8 cellular contexts compared by ENCODE assay signal in the genomic region with DNA sequence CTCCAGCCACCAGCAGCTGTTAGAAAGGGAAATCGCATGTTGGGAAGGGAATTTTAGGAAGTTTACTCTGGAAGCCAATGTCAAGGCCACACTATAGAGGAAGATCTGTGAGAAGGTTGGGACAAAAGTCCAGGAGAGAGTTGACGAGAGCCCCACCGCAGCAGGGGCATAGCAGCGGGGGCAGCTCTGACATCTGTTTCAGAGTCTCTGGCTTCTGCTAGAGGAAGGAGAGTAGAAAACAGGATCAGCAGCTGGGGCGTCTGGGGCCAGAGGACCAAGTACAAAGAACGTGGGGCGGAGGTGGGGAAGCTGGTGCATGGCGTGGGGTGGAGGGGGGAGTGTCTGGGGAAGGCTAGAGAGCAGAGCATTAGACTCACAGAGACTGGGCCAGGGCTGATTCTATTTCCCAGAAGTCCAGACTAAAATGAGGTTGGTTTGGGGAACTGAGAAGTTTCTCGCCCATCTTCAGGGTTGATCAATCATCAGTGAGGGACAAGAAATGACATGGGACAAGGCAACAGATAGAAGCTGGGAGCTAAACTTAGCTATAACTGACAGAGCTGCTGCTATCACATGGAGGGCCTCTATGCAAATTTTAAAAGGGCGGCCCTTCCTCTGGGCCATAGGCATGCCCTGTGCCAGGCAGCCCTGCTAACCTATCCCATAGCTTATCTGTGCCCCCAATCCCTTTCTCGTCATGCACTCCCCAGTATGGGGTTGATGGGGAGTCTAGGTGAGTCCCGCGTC. TPM values are rescaled to one million over a fixed set of nuclear protein-coding genes. Genes with fewer than 3 reads are reported as not detected.
DNase-seq lines count a peak whose midpoint lies in the region; ATAC-seq lines count a peak whose summit lies in the region.

No MANE protein-coding gene starts in this region.

- peaks cover 12% of the 10 kb centered on the region for H3K4me1 ChIP-seq in NT2/D1 (ENCODE audit: insufficient read depth, insufficient read length)
- H3K4me1 ChIP-seq in skeletal muscle satellite cell (ENCODE audit: control insufficient read depth, insufficient read depth, low read length), result peaks cover 7% of the 10 kb centered on the region

- H3K4me2 ChIP-seq in skeletal muscle satellite cell (ENCODE audit: low read length), result peak overlapping the region; percentile 87

- peak overlapping the region; percentile 98 for H3K4me3 Mint-ChIP-seq in stimulated activated naive CD8-positive, alpha-beta T cell treated with anti-CD3 and anti-CD28 coated beads, Interleukin-15, Interleukin-2, amounts not matched to agents 100 ng/mL and 50 ng/mL, for 24 hours

- H3K36me3 ChIP-seq in NT2/D1 (ENCODE audit: insufficient read depth, insufficient read length, low read length) (peaks cover 12% of the 10 kb centered on the region), skeletal muscle satellite cell (ENCODE audit: insufficient read depth, low read length) (peaks cover 24% of the 10 kb centered on the region)

- H3K4me3 ChIP-seq in NT2/D1 (ENCODE audit: insufficient read length, low read depth) (peak overlapping the region; percentile 41), skeletal muscle satellite cell (ENCODE audit: low read length) (no peak overlapping the region)

- H3K27ac ChIP-seq in epithelial cell of prostate, result peak overlapping the region; percentile 98

- H3K9me3 ChIP-seq in NT2/D1 (ENCODE audit: insufficient read depth, low read length) (no peaks in the 10 kb centered on the region), skeletal muscle satellite cell (replicated peaks; ENCODE audit: low read length) (no peaks in the 10 kb centered on the region)

- ATAC-seq in stimulated activated naive CD8-positive, alpha-beta T cell treated with anti-CD3 and anti-CD28 coated beads, Interleukin-15, Interleukin-2, amounts not matched to agents 100 U/mL and 50 U/mL, for 24 hours, result no peak
- peak; percentile 48 for ATAC-seq in HG02852 (IDR thresholded peaks at IDR 0.05; ENCODE audit: unreplicated experiment)

- peak overlapping the region; percentile 80 for H3K9ac ChIP-seq in NT2/D1 (ENCODE audit: insufficient read length, low read depth)
- no peak overlapping the region for H3K9ac ChIP-seq in skeletal muscle satellite cell (ENCODE audit: low read depth, low read length)

- H3K27ac Mint-ChIP-seq in stimulated activated naive CD8-positive, alpha-beta T cell treated with anti-CD3 and anti-CD28 coated beads, Interleukin-15, Interleukin-2, amounts not matched to agents 100 ng/mL and 50 ng/mL, for 24 hours, result peak overlapping the region; percentile 83

- DNase-seq in stimulated activated naive CD8-positive, alpha-beta T cell treated with anti-CD3 and anti-CD28 coated beads, Interleukin-15, Interleukin-2, amounts not matched to agents 100 U/mL and 50 U/mL, for 24 hours, result no peak
- DNase-seq in NT2/D1 (ENCODE audit: low read depth, low spot score) (no peak), epithelial cell of prostate (ENCODE audit: low read depth, low spot score) (no peak), GDM1 (lab: John Stamatoyannopoulos, UW) (no peak)
- DNase-seq in effector CD8-positive, alpha-beta T cell (lab: John Stamatoyannopoulos, UW), result no peak

- no peaks in the 10 kb centered on the region for H3K27me3 Mint-ChIP-seq in stimulated activated naive CD8-positive, alpha-beta T cell treated with anti-CD3 and anti-CD28 coated beads, Interleukin-15, Interleukin-2, amounts not matched to agents 100 ng/mL and 50 ng/mL, for 24 hours

- H3K4me1 Mint-ChIP-seq in stimulated activated naive CD8-positive, alpha-beta T cell treated with anti-CD3 and anti-CD28 coated beads, Interleukin-15, Interleukin-2, amounts not matched to agents 100 ng/mL and 50 ng/mL, for 24 hours (ENCODE audit: low read depth), result peaks cover 14% of the 10 kb centered on the region

- no peaks in the 10 kb centered on the region for H3K27me3 ChIP-seq in NT2/D1 (ENCODE audit: insufficient read depth, insufficient read length)
- H3K27me3 ChIP-seq in skeletal muscle satellite cell (ENCODE audit: control insufficient read depth, insufficient read depth, low read length), result no peaks in the 10 kb centered on the region

- peaks cover 19% of the 10 kb centered on the region for H3K36me3 Mint-ChIP-seq in stimulated activated naive CD8-positive, alpha-beta T cell treated with anti-CD3 and anti-CD28 coated beads, Interleukin-15, Interleukin-2, amounts not matched to agents 100 ng/mL and 50 ng/mL, for 24 hours (ENCODE audit: low read depth)

- H3K9me3 Mint-ChIP-seq in stimulated activated naive CD8-positive, alpha-beta T cell treated with anti-CD3 and anti-CD28 coated beads, Interleukin-15, Interleukin-2, amounts not matched to agents 100 ng/mL and 50 ng/mL, for 24 hours, result no peaks in the 10 kb centered on the region

RNA-seq across cellular contexts. Expression of a gene that starts 1.2 kb away (rescaled TPM):
- 21.2 and 26.9 TPM in 2 replicates for total RNA-seq in skeletal muscle satellite cell (2012; rRNA removed)

RNA-seq across cellular contexts. Expression of a gene that starts 7.9 kb away (rescaled TPM):
- total RNA-seq in skeletal muscle satellite cell (2012; rRNA removed), result not detected in 2 replicates

RNA-seq across cellular contexts. Expression of a gene that starts 26.9 kb away (rescaled TPM):
- 9.9 and 14.4 TPM in 2 replicates for total RNA-seq in skeletal muscle satellite cell (2012; rRNA removed)

RNA-seq across cellular contexts. Expression of a gene that starts 45.5 kb away (rescaled TPM):
- 0.44 and 0.51 TPM in 2 replicates for total RNA-seq in skeletal muscle satellite cell (2012; rRNA removed)

RNA-seq across cellular contexts. Expression of a gene that starts 50.8 kb away (rescaled TPM):
- total RNA-seq in skeletal muscle satellite cell (2012; rRNA removed), result 36.5 and 40.8 TPM in 2 replicates
